8 cellular contexts compared by ENCODE assay signal in genomic region chr5:137498301-137498735, GRCh38. TPM values are rescaled to one million over a fixed set of nuclear protein-coding genes. Genes with fewer than 3 reads are reported as not detected.
DNase-seq lines count a peak whose midpoint lies in the region; ATAC-seq and TF ChIP-seq lines count a peak whose summit lies in the region.

No MANE protein-coding gene starts in this region.

- ATAC-seq in SK-N-SH treated with all-trans-retinoic acid at 6 μM for 48 hours (peak; percentile 9; the same call in 2 of the 3 replicates), heart left ventricle (peak in 2 of 4 donors; percentile 31 to 58), GM19463 (IDR thresholded peaks at IDR 0.05; ENCODE audit: unreplicated experiment) (no peak)

- intact Hi-C loops in heart left ventricle (cut with DNase I) = loop anchor here in 7 of 10 donors (2.0 to 10.0 kb wide), 10 partner anchors 151 to 696 kb away; no protein-coding TSS in a partner anchor

- H3K36me3 ChIP-seq in heart left ventricle (no peaks in the 10 kb centered on the region), rectal smooth muscle tissue (ENCODE audit: control insufficient read depth, insufficient read depth, low read length) (no peaks in the 10 kb centered on the region)

- H3K4me3 ChIP-seq in heart left ventricle (peak overlapping the region; percentile 34 to 65 (median 55)), rectal smooth muscle tissue (ENCODE audit: low read length) (peak overlapping the region; percentile 64)

- H3K9me3 ChIP-seq in heart left ventricle = no peaks in the 10 kb centered on the region

- DNase-seq in EL (peak; percentile 47), heart left ventricle (peak in 2 of 5 donors; percentile 32 to 74), SKM-1 (lab: John Stamatoyannopoulos, UW; ENCODE audit: unreplicated experiment) (no peak), GM20000 (ENCODE audit: low spot score) (no peak)
- no peak for DNase-seq in activated effector memory CD4-positive, alpha-beta T cell treated with anti-CD3 and anti-CD28 coated beads, Interleukin-2, amount 50 U/mL, for 16 hours

- no peak for TF ChIP-seq POLR2A in heart left ventricle (IDR thresholded peaks at IDR 0.05)

- TF ChIP-seq CTCF in heart left ventricle (IDR thresholded peaks at IDR 0.05) = no peak
- no peak for TF ChIP-seq CTCF in GM20000 (IDR thresholded peaks at IDR 0.05; ENCODE audit: extremely low read depth, missing control alignments)

- 2 to 4% (median 3%) methylated on average over 21 to 57 of the region's 57 CpGs for WGBS in heart left ventricle, 4 donors

- peaks cover 0 to 19% (median 5%) of the 10 kb centered on the region in 12 donors for H3K4me1 ChIP-seq in heart left ventricle
- H3K4me1 ChIP-seq in rectal smooth muscle tissue (ENCODE audit: control insufficient read depth, insufficient read depth, low read length) = no peaks in the 10 kb centered on the region

- no peak overlapping the region for H3K9ac ChIP-seq in rectal smooth muscle tissue (ENCODE audit: low read length)

- H3K27ac ChIP-seq in heart left ventricle (peak overlapping the region in 1 of 12 donors; percentile 41), rectal smooth muscle tissue (ENCODE audit: low read depth, low read length) (no peak overlapping the region)

- H3K27me3 ChIP-seq in heart left ventricle (peaks cover 0 to 21% (median 6%) of the 10 kb centered on the region in 9 donors), rectal smooth muscle tissue (ENCODE audit: control insufficient read depth, insufficient read depth, low read length) (no peaks in the 10 kb centered on the region)

TF ChIP-seq in SK-N-SH treated with all-trans-retinoic acid at 6 μM for 48 hours, 23 proteins besides CTCF, POLR2A, EP300 and RAD21:
- no peak for TF ChIP-seq ISL1 (CRISPR knock-in tag; IDR thresholded peaks at IDR 0.05)
- no peak for TF ChIP-seq POU6F1 (CRISPR knock-in tag; IDR thresholded peaks at IDR 0.05; ENCODE audit: borderline replicate concordance, low read depth)
- no peak for TF ChIP-seq OSR1 (CRISPR knock-in tag; IDR thresholded peaks at IDR 0.05)
- TF ChIP-seq ZNF565 (CRISPR knock-in tag; conservative IDR thresholded peaks at IDR 0.05; ENCODE audit: low read depth) = no peak
- TF ChIP-seq ZFP30 (CRISPR knock-in tag; IDR thresholded peaks at IDR 0.05) = no peak
- TF ChIP-seq ZC3H10 (CRISPR knock-in tag; IDR thresholded peaks at IDR 0.05) = no peak
- TF ChIP-seq PATZ1 (CRISPR knock-in tag; IDR thresholded peaks at IDR 0.05; ENCODE audit: borderline replicate concordance) = no peak
- TF ChIP-seq GLIS3 (CRISPR knock-in tag; IDR thresholded peaks at IDR 0.05) = no peak
- TF ChIP-seq ARNTL (CRISPR knock-in tag; IDR thresholded peaks at IDR 0.05; ENCODE audit: borderline replicate concordance, low read depth) = no peak
- no peak for TF ChIP-seq BACH2 (CRISPR knock-in tag; IDR thresholded peaks at IDR 0.05; ENCODE audit: borderline replicate concordance)
TF ChIP-seq in SK-N-SH treated with all-trans-retinoic acid at 6 μM for 48 hours: peak in this region for 0.

RNA-seq across cellular contexts. Expression of gene SPOCK1, which starts 0.8 kb away (rescaled TPM):
- 10 to 100 TPM; 12.3 to 51.2 (median 21.7) TPM for total RNA-seq in heart left ventricle
- polyA plus RNA-seq in heart left ventricle = 10 to 100 TPM in 1 of 2 donors, 1 to 10 TPM in 1; 7.8 to 19.3 TPM
